2 cellular contexts compared by ENCODE assay signal in genomic region chr5:39076757-39077475, GRCh38.
TF ChIP-seq lines count a peak whose summit lies in the region.

No MANE protein-coding gene starts in this region.

TF ChIP-seq in endothelial cell of umbilical vein, 7 proteins besides CTCF, POLR2A, EP300 and RAD21:
- no peak for TF ChIP-seq EZH2 (IDR thresholded peaks at IDR 0.05; ENCODE audit: borderline replicate concordance, low read depth, low read length, severe bottlenecking)
- TF ChIP-seq GATA2 (IDR thresholded peaks at IDR 0.05; ENCODE audit: insufficient read depth, insufficient read length, low read depth, low read length), result peak; percentile 65
- TF ChIP-seq FOS (IDR thresholded peaks at IDR 0.05; ENCODE audit: borderline replicate concordance, insufficient read depth, low read length), result peak; percentile 71
- no peak for TF ChIP-seq POLR2AphosphoS5 (IDR thresholded peaks at IDR 0.05; ENCODE audit: insufficient read depth, low read depth, low read length)
- no peak for TF ChIP-seq MYC (IDR thresholded peaks at IDR 0.05; ENCODE audit: low read depth, low read length)
- TF ChIP-seq, protein P1, sequence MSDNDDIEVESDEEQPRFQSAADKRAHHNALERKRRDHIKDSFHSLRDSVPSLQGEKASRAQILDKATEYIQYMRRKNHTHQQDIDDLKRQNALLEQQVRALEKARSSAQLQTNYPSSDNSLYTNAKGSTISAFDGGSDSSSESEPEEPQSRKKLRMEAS (IDR thresholded peaks at IDR 0.05; ENCODE audit: insufficient read depth, insufficient read length), result no peak
- TF ChIP-seq JUN (IDR thresholded peaks at IDR 0.05; ENCODE audit: borderline replicate concordance, insufficient read depth, insufficient read length, low read depth), result peak; percentile 70

TF ChIP-seq in HepG2, 621 proteins besides CTCF, POLR2A, EP300 and RAD21:
- TF ChIP-seq ZNF382 (CRISPR knock-in tag; IDR thresholded peaks at IDR 0.05; ENCODE audit: borderline replicate concordance), result no peak
